Comparison of ENCODE assay signal across 23 cellular contexts in genomic region chr3:195812366-195812765, GRCh38. TPM values are rescaled to one million over a fixed set of nuclear protein-coding genes. Genes with fewer than 3 reads are reported as not detected.
DNase-seq lines count a peak whose midpoint lies in the region; ATAC-seq and TF ChIP-seq lines count a peak whose summit lies in the region.
"Had no signal": no experiment of that assay in that cellular context is flagged by ENCODE, and none has a peak within 500 bp of the region (broad histone marks: within the 10 kb centered on the region; RNA-seq: fewer than 3 reads in every experiment).

No MANE protein-coding gene starts in this region.

- TF ChIP-seq POLR2A in sigmoid colon (IDR thresholded peaks at IDR 0.05), result no peak

- POLR2A ChIA-PET in PC-9 (lab: Charles Lee; ENCODE audit: unreplicated experiment), result no interaction called here

- TF ChIP-seq CTCF in PC-9 (conservative IDR thresholded peaks at IDR 0.05) (no peak), endodermal cell (conservative IDR thresholded peaks at IDR 0.05) (no peak), sigmoid colon (IDR thresholded peaks at IDR 0.05) (no peak)

- no peak overlapping the region for H3K4me3 Mint-ChIP-seq in endodermal cell
- no peak overlapping the region for H3K4me3 Mint-ChIP-seq in activated T-helper 17 cell treated with anti-CD3 and anti-CD28 coated beads, Interleukin-2, amount 50 U/mL, for 72 hours
- H3K4me3 Mint-ChIP-seq: HFFc6 had no signal

- H3K27ac ChIP-seq in PC-9 (no peak overlapping the region), endodermal cell (ENCODE audit: low read depth, low read length) (no peak overlapping the region), sigmoid colon (no peak overlapping the region)
- H3K27ac ChIP-seq: GM23248, KMS-11, RWPE1, SK-N-MC had no signal

- no peaks in the 10 kb centered on the region for H3K9me2 ChIP-seq in PC-9 (ENCODE audit: insufficient read depth)

- no peak overlapping the region for H3K4me3 ChIP-seq in PC-9
- H3K4me3 ChIP-seq in endodermal cell (ENCODE audit: low read length), result no peak overlapping the region
- H3K4me3 ChIP-seq in sigmoid colon, result no peak overlapping the region
- H3K4me3 ChIP-seq: GM23248, SK-N-MC had no signal

- BruUV-seq in PC-9 (replicated peaks; lab: Mats Ljungman, UMichigan), result TSS peak; percentile 11

- no peak overlapping the region; the same call in 1 of the 2 replicates for H3K4me2 ChIP-seq in PC-9
- H3K4me2 ChIP-seq: KMS-11 had no signal

- 90 to 96% methylated on average over 20 of the region's 20 CpGs for WGBS in endodermal cell (ENCODE audit: insufficient coverage in 1 of 2, insufficient read length in 1 of 2), 2 experiments
- WGBS in sigmoid colon, 2 donors, result 84 to 87% methylated on average over 20 of the region's 20 CpGs

- no peak overlapping the region for H3K27ac Mint-ChIP-seq in endodermal cell
- H3K27ac Mint-ChIP-seq in activated T-helper 17 cell treated with anti-CD3 and anti-CD28 coated beads, Interleukin-2, amount 50 U/mL, for 72 hours, result no peak overlapping the region
- H3K27ac Mint-ChIP-seq: HFFc6 had no signal

- peaks cover 6% of the 10 kb centered on the region for H3K27me3 Mint-ChIP-seq in endodermal cell (ENCODE audit: insufficient read depth)
- no peaks in the 10 kb centered on the region for H3K27me3 Mint-ChIP-seq in activated T-helper 17 cell treated with anti-CD3 and anti-CD28 coated beads, Interleukin-2, amount 50 U/mL, for 72 hours

- H3K36me3 ChIP-seq in PC-9 (ENCODE audit: low read depth), result no peaks in the 10 kb centered on the region
- H3K36me3 ChIP-seq in endodermal cell (ENCODE audit: control insufficient read depth, insufficient read depth, low read length), result no peaks in the 10 kb centered on the region
- H3K36me3 ChIP-seq in sigmoid colon, result no peaks in the 10 kb centered on the region
- H3K36me3 ChIP-seq: HAP-1 had no signal

- no peak overlapping the region for H3K9ac ChIP-seq in endodermal cell (ENCODE audit: extremely low read depth, low read length, poor library complexity, severe bottlenecking)
- H3K9ac ChIP-seq: GM23248, KMS-11 had no signal

- intact Hi-C loops in PC-9 (cut with micrococcal nuclease; ENCODE audit: unreplicated experiment) (no loop called here), sigmoid colon (cut with DNase I) (no loop called here)

- H3K79me2 ChIP-seq in PC-9 (ENCODE audit: low read depth), result peaks cover 32% of the 10 kb centered on the region

- ATAC-seq in activated T-helper 17 cell treated with anti-CD3 and anti-CD28 coated beads, Interleukin-2, amount 50 U/mL, for 72 hours (replicated peaks), result no peak
- ATAC-seq: Panc1 had no signal

- no peaks in the 10 kb centered on the region for H4K20me1 ChIP-seq in PC-9 (ENCODE audit: insufficient read depth)

- peaks cover 24% of the 10 kb centered on the region for H3F3A ChIP-seq in PC-9 (ENCODE audit: insufficient read depth, low read depth)

- no peak for TF ChIP-seq EP300 in sigmoid colon (IDR thresholded peaks at IDR 0.05)

- no peaks in the 10 kb centered on the region for H3K9me3 ChIP-seq in PC-9 (ENCODE audit: insufficient read depth, low read depth)
- no peaks in the 10 kb centered on the region for H3K9me3 ChIP-seq in endodermal cell (ENCODE audit: control insufficient read depth, low read length)
- H3K9me3 ChIP-seq in sigmoid colon, result no peaks in the 10 kb centered on the region
- H3K9me3 ChIP-seq: HAP-1 had no signal

- CTCF ChIA-PET in PC-9 (lab: Charles Lee), result no interaction called here

- H3K4me1 Mint-ChIP-seq in endodermal cell, result peaks cover 7% of the 10 kb centered on the region
- H3K4me1 Mint-ChIP-seq in activated T-helper 17 cell treated with anti-CD3 and anti-CD28 coated beads, Interleukin-2, amount 50 U/mL, for 72 hours, result no peaks in the 10 kb centered on the region

- H3K4me1 ChIP-seq in PC-9 (replicated peaks; ENCODE audit: insufficient read depth), result peaks cover 44% of the 10 kb centered on the region
- no peaks in the 10 kb centered on the region for H3K4me1 ChIP-seq in endodermal cell (ENCODE audit: control insufficient read depth, insufficient read depth, low read length)
- no peaks in the 10 kb centered on the region for H3K4me1 ChIP-seq in sigmoid colon

- H3K9me3 Mint-ChIP-seq in endodermal cell, result no peaks in the 10 kb centered on the region
- no peaks in the 10 kb centered on the region for H3K9me3 Mint-ChIP-seq in activated T-helper 17 cell treated with anti-CD3 and anti-CD28 coated beads, Interleukin-2, amount 50 U/mL, for 72 hours
- H3K9me3 Mint-ChIP-seq: HFFc6 had no signal

- DNase-seq in PC-9 (no peak), endodermal cell (peak; percentile 44), sigmoid colon (peak; percentile 48), NCI-H2227 treated with DMSO at 0.1 percent for 48 hours (lab: John Stamatoyannopoulos, UW) (no peak), NCI-H187 treated with DMSO at 0.1 percent for 48 hours (lab: John Stamatoyannopoulos, UW) (no peak)
- DNase-seq in activated CD4-positive, CD25-positive, alpha-beta regulatory T cell (lab: John Stamatoyannopoulos, UW), result no peak
- DNase-seq: Calu3, DMS153, DND-41, GM23248, HFFc6, MM.1S, NCI-H2029 treated with DMSO at 0.1 percent for 48 hours, NCI-H526 treated with DMSO at 0.1 percent for 48 hours, SHP77 had no signal

- H3K36me3 Mint-ChIP-seq in endodermal cell (ENCODE audit: low read depth), result no peaks in the 10 kb centered on the region
- H3K36me3 Mint-ChIP-seq in activated T-helper 17 cell treated with anti-CD3 and anti-CD28 coated beads, Interleukin-2, amount 50 U/mL, for 72 hours (ENCODE audit: low read depth), result no peaks in the 10 kb centered on the region

- no peaks in the 10 kb centered on the region for H3K27me3 ChIP-seq in PC-9 (ENCODE audit: insufficient read depth, low read depth)
- H3K27me3 ChIP-seq in endodermal cell (ENCODE audit: control insufficient read depth, insufficient read depth, low read length, poor library complexity, severe bottlenecking), result no peaks in the 10 kb centered on the region
- H3K27me3 ChIP-seq in sigmoid colon, result peaks cover 7 to 21% (median 8%) of the 10 kb centered on the region in 3 donors

- H2AFZ ChIP-seq in PC-9, result no peak overlapping the region
- H2AFZ ChIP-seq: GM23248 had no signal

RNA-seq across cellular contexts. Expression of gene MUC4, which starts 0.6 kb away (rescaled TPM):
- 63.7 and 84.4 TPM in 2 replicates for total RNA-seq in PC-9 (2021)
- total RNA-seq in endodermal cell, result 1 to 10 TPM in 1 of 2 donors, under 1 TPM in 1; 0.35 to 2.3 TPM
- 0.18 TPM for polyA plus RNA-seq in endodermal cell (2013, experiment 1 of 2)
- polyA plus RNA-seq in endodermal cell (2013, experiment 2 of 2), result 0.08 TPM
- total RNA-seq in sigmoid colon, result 1 to 10 TPM in 1 of 4 donors, under 1 TPM in 2, not detected in 1; under 0.01 to 6.4 (median 0.36) TPM
- 100 to 1,000 TPM in 1 of 3 donors, 1 to 10 TPM in 2; 8.4 to 195 (median 8.8) TPM for polyA plus RNA-seq in sigmoid colon
- total RNA-seq in activated T-helper 17 cell treated with anti-CD3 and anti-CD28 coated beads, Interleukin-2, amount 50 U/mL, for 72 hours, result 1 to 10 TPM; 2.4 to 3.1 TPM
- total RNA-seq: A673, GM23248, HFFc6, NCI-H460 had no signal
- polyA plus RNA-seq: GM23248 had no signal

Comparison
In these comparisons a context has a peak if more than half of its experiments do, and no peak if none do; other contexts are left out.
1. DNase-seq: peak in endodermal cell (single experiment) and sigmoid colon (single experiment); none in PC-9 (0 of 2), NCI-H2227 treated with DMSO at 0.1 percent for 48 hours (single experiment), NCI-H187 treated with DMSO at 0.1 percent for 48 hours (single experiment) and activated CD4-positive, CD25-positive, alpha-beta regulatory T cell (0 of 4).